8 cellular contexts compared by ENCODE assay signal in the genomic region with DNA sequence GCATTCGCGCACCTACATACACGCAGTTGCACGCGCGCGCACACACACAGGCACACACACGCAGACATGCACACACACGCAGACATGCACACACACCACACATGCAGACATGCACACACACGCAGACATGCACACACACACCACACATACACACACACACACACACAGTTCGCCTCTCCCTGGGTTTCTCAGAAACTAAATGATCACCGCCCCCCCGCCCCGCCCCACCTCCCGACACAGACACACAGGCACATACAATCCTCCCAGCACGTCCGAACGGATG. TPM values are rescaled to one million over a fixed set of nuclear protein-coding genes. Genes with fewer than 3 reads are reported as not detected.
DNase-seq lines count a peak whose midpoint lies in the region; ATAC-seq and TF ChIP-seq lines count a peak whose summit lies in the region.

No MANE protein-coding gene starts in this region.

- ATAC-seq in activated CD8-positive, alpha-beta memory T cell treated with anti-CD3 and anti-CD28 coated beads, Interleukin-2, amount 10 ng/mL, durations not matched to agents 7 days and 5 days = no peak

- TF ChIP-seq CTCF in stomach (IDR thresholded peaks at IDR 0.05) = no peak

- H3K9me3 ChIP-seq in stomach = no peaks in the 10 kb centered on the region

- H3K4me3 ChIP-seq in stomach = peak overlapping the region; percentile 64 to 77 (median 74)

- no peaks in the 10 kb centered on the region for H3K9me3 Mint-ChIP-seq in activated CD8-positive, alpha-beta memory T cell treated with anti-CD3 and anti-CD28 coated beads, Interleukin-2, amount 10 ng/mL, durations not matched to agents 7 days and 5 days (ENCODE audit: low read depth)
- no peaks in the 10 kb centered on the region for H3K9me3 Mint-ChIP-seq in activated naive CD4-positive, alpha-beta T cell treated with anti-CD3 and anti-CD28 coated beads, Interleukin-2, amount 50 U/mL, for 24 hours

- H3K4me1 Mint-ChIP-seq in activated CD8-positive, alpha-beta memory T cell treated with anti-CD3 and anti-CD28 coated beads, Interleukin-2, amount 10 ng/mL, durations not matched to agents 7 days and 5 days = peaks cover 26% of the 10 kb centered on the region
- peaks cover 58% of the 10 kb centered on the region for H3K4me1 Mint-ChIP-seq in activated naive CD4-positive, alpha-beta T cell treated with anti-CD3 and anti-CD28 coated beads, Interleukin-2, amount 50 U/mL, for 24 hours

- TF ChIP-seq POLR2A in stomach (IDR thresholded peaks at IDR 0.05) = no peak

- H3K27ac ChIP-seq in stomach = peak overlapping the region in 2 of 5 donors; percentile 79 to 85

- WGBS in stomach, 5 donors = 0 to 2% (median 1%) methylated on average over 11 to 18 of the region's 18 CpGs

- intact Hi-C loops in stomach (cut with DNase I; ENCODE audit: low total_unique reads) = loop anchor here (5.0 kb wide), 1 partner anchor 884 kb away; no protein-coding TSS in a partner anchor

- H3K27ac Mint-ChIP-seq in activated CD8-positive, alpha-beta memory T cell treated with anti-CD3 and anti-CD28 coated beads, Interleukin-2, amount 10 ng/mL, durations not matched to agents 7 days and 5 days = no peak overlapping the region
- H3K27ac Mint-ChIP-seq in activated naive CD4-positive, alpha-beta T cell treated with anti-CD3 and anti-CD28 coated beads, Interleukin-2, amount 50 U/mL, for 24 hours = no peak overlapping the region

- H3K27me3 Mint-ChIP-seq in activated CD8-positive, alpha-beta memory T cell treated with anti-CD3 and anti-CD28 coated beads, Interleukin-2, amount 10 ng/mL, durations not matched to agents 7 days and 5 days = peaks cover 73% of the 10 kb centered on the region
- peaks cover 22% of the 10 kb centered on the region for H3K27me3 Mint-ChIP-seq in activated naive CD4-positive, alpha-beta T cell treated with anti-CD3 and anti-CD28 coated beads, Interleukin-2, amount 50 U/mL, for 24 hours

- DNase-seq in activated CD8-positive, alpha-beta memory T cell treated with anti-CD3 and anti-CD28 coated beads, Interleukin-2, amount 10 ng/mL, durations not matched to agents 7 days and 5 days = no peak
- DNase-seq in activated CD8-positive, alpha-beta memory T cell treated with anti-CD3 and anti-CD28 coated beads for 24 hours = no peak
- DNase-seq in iris pigment epithelial cell (ENCODE audit: low read depth) = peak; percentile 16
- no peak for DNase-seq in stomach
- no peak for DNase-seq in NCI-H1092 (lab: John Stamatoyannopoulos, UW)
- DNase-seq in Kasumi-1 (lab: John Stamatoyannopoulos, UW) = no peak
- no peak for DNase-seq in medulla oblongata (ENCODE audit: extremely low spot score)

- CTCF ChIA-PET in activated CD8-positive, alpha-beta memory T cell treated with anti-CD3 and anti-CD28 coated beads, Interleukin-2, amount 10 ng/mL, durations not matched to agents 7 days and 5 days (lab: Charles Lee) = interaction anchor here (0.9 kb wide), 1 partner anchor 30 kb away, joined by 3 read pairs; no protein-coding TSS in a partner anchor

- H3K36me3 Mint-ChIP-seq in activated CD8-positive, alpha-beta memory T cell treated with anti-CD3 and anti-CD28 coated beads, Interleukin-2, amount 10 ng/mL, durations not matched to agents 7 days and 5 days = no peaks in the 10 kb centered on the region
- H3K36me3 Mint-ChIP-seq in activated naive CD4-positive, alpha-beta T cell treated with anti-CD3 and anti-CD28 coated beads, Interleukin-2, amount 50 U/mL, for 24 hours = peaks cover 2% of the 10 kb centered on the region

- peaks cover 0 to 79% (median 42%) of the 10 kb centered on the region in 3 donors for H3K27me3 ChIP-seq in stomach

- TF ChIP-seq EP300 in stomach (IDR thresholded peaks at IDR 0.05) = no peak

- H3K4me3 Mint-ChIP-seq in activated CD8-positive, alpha-beta memory T cell treated with anti-CD3 and anti-CD28 coated beads, Interleukin-2, amount 10 ng/mL, durations not matched to agents 7 days and 5 days = peak overlapping the region; percentile 84
- peak overlapping the region; percentile 98 for H3K4me3 Mint-ChIP-seq in activated naive CD4-positive, alpha-beta T cell treated with anti-CD3 and anti-CD28 coated beads, Interleukin-2, amount 50 U/mL, for 24 hours

- no peaks in the 10 kb centered on the region for H3K36me3 ChIP-seq in stomach

- peaks cover 0 to 58% (median 38%) of the 10 kb centered on the region in 4 donors for H3K4me1 ChIP-seq in stomach

RNA-seq across cellular contexts. Expression of gene EPHA4, which starts 1.1 kb away (rescaled TPM):
- under 1 TPM; 0.59 to 0.91 TPM for total RNA-seq in activated CD8-positive, alpha-beta memory T cell treated with anti-CD3 and anti-CD28 coated beads, Interleukin-2, amount 10 ng/mL, durations not matched to agents 7 days and 5 days
- total RNA-seq in stomach = 10 to 100 TPM in 3 of 5 donors, 1 to 10 TPM in 2; 1.2 to 28.1 (median 11.0) TPM
- polyA plus RNA-seq in stomach = 1 to 10 TPM in 1 of 3 donors, under 1 TPM in 1, not detected in 1; 0.56 to 5.8 TPM
